2 cellular contexts compared by ENCODE assay signal in the genomic region with DNA sequence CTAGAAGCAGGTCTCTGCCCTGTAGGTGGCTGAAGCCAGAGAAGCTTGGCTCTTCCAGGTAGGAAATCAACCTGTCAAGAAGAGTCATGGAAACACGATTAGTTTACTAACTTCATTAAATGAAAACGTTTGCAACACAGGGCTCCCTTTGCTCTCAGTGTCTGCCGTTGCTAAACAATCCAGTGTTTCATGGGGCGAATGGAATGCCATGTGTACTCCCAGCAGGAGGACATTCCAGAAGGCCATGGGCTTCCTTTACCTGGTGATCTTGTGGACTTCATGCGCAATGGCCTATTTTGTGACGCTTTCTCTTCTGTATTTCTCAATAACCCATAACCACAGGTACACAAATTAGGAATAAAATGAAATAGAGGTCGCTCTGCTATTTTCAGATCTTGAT.
A peak's percentile ranks its signal among the peaks of the same experiment; 100 is the strongest.
TF ChIP-seq lines count a peak whose summit lies in the region.

No MANE protein-coding gene starts in this region.

TF ChIP-seq in GM23338, 12 proteins besides CTCF, POLR2A, EP300 and RAD21:
- TF ChIP-seq, protein P1, sequence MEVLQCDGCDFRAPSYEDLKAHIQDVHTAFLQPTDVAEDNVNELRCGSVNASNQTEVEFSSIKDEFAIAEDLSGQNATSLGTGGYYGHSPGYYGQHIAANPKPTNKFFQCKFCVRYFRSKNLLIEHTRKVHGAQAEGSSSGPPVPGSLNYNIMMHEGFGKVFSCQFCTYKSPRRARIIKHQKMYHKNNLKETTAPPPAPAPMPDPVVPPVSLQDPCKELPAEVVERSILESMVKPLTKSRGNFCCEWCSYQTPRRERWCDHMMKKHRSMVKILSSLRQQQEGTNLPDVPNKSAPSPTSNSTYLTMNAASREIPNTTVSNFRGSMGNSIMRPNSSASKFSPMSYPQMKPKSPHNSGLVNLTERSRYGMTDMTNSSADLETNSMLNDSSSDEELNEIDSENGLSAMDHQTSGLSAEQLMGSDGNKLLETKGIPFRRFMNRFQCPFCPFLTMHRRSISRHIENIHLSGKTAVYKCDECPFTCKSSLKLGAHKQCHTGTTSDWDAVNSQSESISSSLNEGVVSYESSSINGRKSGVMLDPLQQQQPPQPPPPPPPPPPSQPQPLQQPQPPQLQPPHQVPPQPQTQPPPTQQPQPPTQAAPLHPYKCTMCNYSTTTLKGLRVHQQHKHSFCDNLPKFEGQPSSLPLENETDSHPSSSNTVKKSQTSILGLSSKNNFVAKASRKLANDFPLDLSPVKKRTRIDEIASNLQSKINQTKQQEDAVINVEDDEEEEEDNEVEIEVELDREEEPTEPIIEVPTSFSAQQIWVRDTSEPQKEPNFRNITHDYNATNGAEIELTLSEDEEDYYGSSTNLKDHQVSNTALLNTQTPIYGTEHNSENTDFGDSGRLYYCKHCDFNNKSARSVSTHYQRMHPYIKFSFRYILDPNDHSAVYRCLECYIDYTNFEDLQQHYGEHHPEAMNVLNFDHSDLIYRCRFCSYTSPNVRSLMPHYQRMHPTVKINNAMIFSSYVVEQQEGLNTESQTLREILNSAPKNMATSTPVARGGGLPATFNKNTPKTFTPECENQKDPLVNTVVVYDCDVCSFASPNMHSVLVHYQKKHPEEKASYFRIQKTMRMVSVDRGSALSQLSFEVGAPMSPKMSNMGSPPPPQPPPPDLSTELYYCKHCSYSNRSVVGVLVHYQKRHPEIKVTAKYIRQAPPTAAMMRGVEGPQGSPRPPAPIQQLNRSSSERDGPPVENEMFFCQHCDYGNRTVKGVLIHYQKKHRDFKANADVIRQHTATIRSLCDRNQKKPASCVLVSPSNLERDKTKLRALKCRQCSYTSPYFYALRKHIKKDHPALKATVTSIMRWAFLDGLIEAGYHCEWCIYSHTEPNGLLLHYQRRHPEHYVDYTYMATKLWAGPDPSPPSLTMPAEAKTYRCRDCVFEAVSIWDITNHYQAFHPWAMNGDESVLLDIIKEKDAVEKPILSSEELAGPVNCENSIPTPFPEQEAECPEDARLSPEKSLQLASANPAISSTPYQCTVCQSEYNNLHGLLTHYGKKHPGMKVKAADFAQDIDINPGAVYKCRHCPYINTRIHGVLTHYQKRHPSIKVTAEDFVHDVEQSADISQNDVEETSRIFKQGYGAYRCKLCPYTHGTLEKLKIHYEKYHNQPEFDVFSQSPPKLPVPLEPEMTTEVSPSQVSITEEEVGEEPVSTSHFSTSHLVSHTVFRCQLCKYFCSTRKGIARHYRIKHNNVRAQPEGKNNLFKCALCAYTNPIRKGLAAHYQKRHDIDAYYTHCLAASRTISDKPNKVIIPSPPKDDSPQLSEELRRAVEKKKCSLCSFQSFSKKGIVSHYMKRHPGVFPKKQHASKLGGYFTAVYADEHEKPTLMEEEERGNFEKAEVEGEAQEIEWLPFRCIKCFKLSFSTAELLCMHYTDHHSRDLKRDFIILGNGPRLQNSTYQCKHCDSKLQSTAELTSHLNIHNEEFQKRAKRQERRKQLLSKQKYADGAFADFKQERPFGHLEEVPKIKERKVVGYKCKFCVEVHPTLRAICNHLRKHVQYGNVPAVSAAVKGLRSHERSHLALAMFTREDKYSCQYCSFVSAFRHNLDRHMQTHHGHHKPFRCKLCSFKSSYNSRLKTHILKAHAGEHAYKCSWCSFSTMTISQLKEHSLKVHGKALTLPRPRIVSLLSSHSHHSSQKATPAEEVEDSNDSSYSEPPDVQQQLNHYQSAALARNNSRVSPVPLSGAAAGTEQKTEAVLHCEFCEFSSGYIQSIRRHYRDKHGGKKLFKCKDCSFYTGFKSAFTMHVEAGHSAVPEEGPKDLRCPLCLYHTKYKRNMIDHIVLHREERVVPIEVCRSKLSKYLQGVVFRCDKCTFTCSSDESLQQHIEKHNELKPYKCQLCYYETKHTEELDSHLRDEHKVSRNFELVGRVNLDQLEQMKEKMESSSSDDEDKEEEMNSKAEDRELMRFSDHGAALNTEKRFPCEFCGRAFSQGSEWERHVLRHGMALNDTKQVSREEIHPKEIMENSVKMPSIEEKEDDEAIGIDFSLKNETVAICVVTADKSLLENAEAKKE (CRISPR knock-in tag; IDR thresholded peaks at IDR 0.05), result peak; percentile 89
- peak; percentile 29; the same call in 1 of the 2 replicates for TF ChIP-seq CREB1 (CRISPR knock-in tag; IDR thresholded peaks at IDR 0.05; ENCODE audit: low read depth)
- TF ChIP-seq ZNF331 (CRISPR knock-in tag; IDR thresholded peaks at IDR 0.05; ENCODE audit: low read depth), result no peak

TF ChIP-seq in WTC11, 78 proteins besides CTCF, POLR2A, EP300 and RAD21:
- peak; percentile 61; the same call in 1 of the 2 replicates for TF ChIP-seq ZBTB21 (CRISPR knock-in tag; IDR thresholded peaks at IDR 0.05; ENCODE audit: borderline replicate concordance)
- TF ChIP-seq, protein P2, sequence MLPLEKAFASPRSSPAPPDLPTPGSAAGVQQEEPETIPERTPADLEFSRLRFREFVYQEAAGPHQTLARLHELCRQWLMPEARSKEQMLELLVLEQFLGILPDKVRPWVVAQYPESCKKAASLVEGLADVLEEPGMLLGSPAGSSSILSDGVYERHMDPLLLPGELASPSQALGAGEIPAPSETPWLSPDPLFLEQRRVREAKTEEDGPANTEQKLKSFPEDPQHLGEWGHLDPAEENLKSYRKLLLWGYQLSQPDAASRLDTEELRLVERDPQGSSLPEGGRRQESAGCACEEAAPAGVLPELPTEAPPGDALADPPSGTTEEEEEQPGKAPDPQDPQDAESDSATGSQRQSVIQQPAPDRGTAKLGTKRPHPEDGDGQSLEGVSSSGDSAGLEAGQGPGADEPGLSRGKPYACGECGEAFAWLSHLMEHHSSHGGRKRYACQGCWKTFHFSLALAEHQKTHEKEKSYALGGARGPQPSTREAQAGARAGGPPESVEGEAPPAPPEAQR (CRISPR knock-in tag; IDR thresholded peaks at IDR 0.05), result 0 out of 2 replicates have a peak, but pooled peaks have one; percentile 20
- TF ChIP-seq, protein P3, sequence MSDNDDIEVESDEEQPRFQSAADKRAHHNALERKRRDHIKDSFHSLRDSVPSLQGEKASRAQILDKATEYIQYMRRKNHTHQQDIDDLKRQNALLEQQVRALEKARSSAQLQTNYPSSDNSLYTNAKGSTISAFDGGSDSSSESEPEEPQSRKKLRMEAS (CRISPR knock-in tag; IDR thresholded peaks at IDR 0.05), result 0 out of 2 replicates have a peak, but pooled peaks have one; percentile 17
- peak; percentile 97; the same call in 1 of the 2 replicates for TF ChIP-seq TEAD1 (CRISPR knock-in tag; IDR thresholded peaks at IDR 0.05)
- TF ChIP-seq TEAD4 (CRISPR knock-in tag; IDR thresholded peaks at IDR 0.05), result peak; percentile 66; the same call in 1 of the 2 replicates
- TF ChIP-seq ZNF121 (CRISPR knock-in tag; IDR thresholded peaks at IDR 0.05), result no peak
- TF ChIP-seq, protein P4, sequence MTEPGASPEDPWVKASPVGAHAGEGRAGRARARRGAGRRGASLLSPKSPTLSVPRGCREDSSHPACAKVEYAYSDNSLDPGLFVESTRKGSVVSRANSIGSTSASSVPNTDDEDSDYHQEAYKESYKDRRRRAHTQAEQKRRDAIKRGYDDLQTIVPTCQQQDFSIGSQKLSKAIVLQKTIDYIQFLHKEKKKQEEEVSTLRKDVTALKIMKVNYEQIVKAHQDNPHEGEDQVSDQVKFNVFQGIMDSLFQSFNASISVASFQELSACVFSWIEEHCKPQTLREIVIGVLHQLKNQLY (CRISPR knock-in tag; IDR thresholded peaks at IDR 0.05), result no peak
- TF ChIP-seq ZNF423 (CRISPR knock-in tag; IDR thresholded peaks at IDR 0.05), result 0 out of 2 replicates have a peak, but pooled peaks have one; percentile 11
